ENCODE assay signal across 9 cellular contexts in the genomic region with DNA sequence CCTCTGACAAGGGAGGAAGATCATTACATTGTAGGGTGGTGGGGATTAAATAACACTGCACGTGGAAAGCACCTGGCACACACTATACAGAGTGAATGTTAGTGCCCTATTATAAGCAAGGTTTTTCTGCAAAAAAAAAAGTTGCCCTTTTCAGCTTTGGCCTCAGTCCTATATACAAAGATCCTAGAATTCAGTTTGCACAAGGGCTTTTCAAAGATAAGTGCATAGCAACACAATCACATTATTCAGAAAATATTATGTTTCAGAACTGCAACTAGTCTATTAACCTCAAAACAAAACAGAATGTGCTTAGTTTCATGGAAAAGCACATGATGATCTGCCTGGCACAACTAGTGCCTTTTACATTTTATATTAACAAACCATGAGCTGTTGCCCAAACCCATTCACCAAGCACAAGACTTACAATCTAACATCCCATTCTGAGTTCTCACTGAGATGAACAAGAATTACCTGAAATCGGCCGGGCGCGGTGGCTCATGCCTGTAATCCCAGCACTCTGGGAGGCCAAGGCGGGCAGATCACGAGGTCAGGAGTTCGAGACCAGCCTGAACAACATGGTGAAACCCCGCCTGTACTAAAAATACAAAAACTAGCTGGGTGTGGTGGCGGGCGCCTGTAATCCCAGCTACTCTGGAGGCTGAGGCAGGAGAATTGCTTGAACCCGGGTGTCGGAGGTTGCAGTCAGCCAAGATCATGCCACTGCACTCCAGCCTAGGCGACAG. TPM values are rescaled to one million over a fixed set of nuclear protein-coding genes. Genes with fewer than 3 reads are reported as not detected.
DNase-seq lines count a peak whose midpoint lies in the region; ATAC-seq and TF ChIP-seq lines count a peak whose summit lies in the region.
"Had no signal": no experiment of that assay in that cellular context is flagged by ENCODE, and none has a peak within 500 bp of the region (broad histone marks: within the 10 kb centered on the region; RNA-seq: fewer than 3 reads in every experiment).

No MANE protein-coding gene starts in this region.

- H3K79me1 ChIP-seq in mesenchymal stem cell (replicated peaks; ENCODE audit: low read length, poor library complexity, severe bottlenecking) = peaks cover 9% of the 10 kb centered on the region

- H3K9ac ChIP-seq in HUES6 (ENCODE audit: low read length) (no peak overlapping the region), mesenchymal stem cell (ENCODE audit: low read length) (peak overlapping the region; percentile 1)

- peak overlapping the region in 1 of 2 experiments; percentile 8 for H3K4ac ChIP-seq in mesenchymal stem cell (ENCODE audit: low read depth in 1 of 2, low read length in 2 of 2)

- peaks cover 38 to 59% (median 49%) of the 10 kb centered on the region in 4 donors for H3K4me1 Mint-ChIP-seq in CD4-positive, alpha-beta memory T cell
- peaks cover 50% of the 10 kb centered on the region for H3K4me1 Mint-ChIP-seq in activated naive CD8-positive, alpha-beta T cell treated with anti-CD3 and anti-CD28 coated beads, Interleukin-2, amount 10 ng/mL, durations not matched to agents 7 days and 5 days

- no peaks in the 10 kb centered on the region for H3K9me3 Mint-ChIP-seq in CD4-positive, alpha-beta memory T cell
- no peaks in the 10 kb centered on the region for H3K9me3 Mint-ChIP-seq in activated naive CD8-positive, alpha-beta T cell treated with anti-CD3 and anti-CD28 coated beads, Interleukin-2, amount 10 ng/mL, durations not matched to agents 7 days and 5 days

- DNase-seq in CD4-positive, alpha-beta memory T cell = no peak
- DNase-seq in activated naive CD8-positive, alpha-beta T cell treated with anti-CD3 and anti-CD28 coated beads, Interleukin-2, amount 10 ng/mL, durations not matched to agents 7 days and 5 days = no peak
- DNase-seq in mesenchymal stem cell (no peak), GM20000 (ENCODE audit: low spot score) (no peak), dermis blood vessel endothelial cell (no peak)
- no peak for DNase-seq in stimulated activated naive CD4-positive, alpha-beta T cell (lab: John Stamatoyannopoulos, UW)

- H3K27ac ChIP-seq in CD4-positive, alpha-beta memory T cell (ENCODE audit: low read depth, low read length) = no peak overlapping the region
- H3K27ac ChIP-seq in HUES6 (ENCODE audit: low read depth, low read length) = no peak overlapping the region
- H3K27ac ChIP-seq in mesenchymal stem cell (ENCODE audit: low read length, poor library complexity, severe bottlenecking) = no peak overlapping the region

- H3K4me2 ChIP-seq in mesenchymal stem cell (ENCODE audit: low read length, poor library complexity, severe bottlenecking) = no peak overlapping the region

- no peak overlapping the region for H2AK5ac ChIP-seq in mesenchymal stem cell (ENCODE audit: low read length, severe bottlenecking)

- H2BK15ac ChIP-seq in mesenchymal stem cell (ENCODE audit: low read depth, poor library complexity, severe bottlenecking) = no peak overlapping the region

- no peak overlapping the region for H3K23ac ChIP-seq in mesenchymal stem cell (ENCODE audit: low read length in 2 of 2)

- no peak overlapping the region for H2AFZ ChIP-seq in mesenchymal stem cell (ENCODE audit: low read depth, low read length)

- no peak overlapping the region for H2BK120ac ChIP-seq in mesenchymal stem cell (ENCODE audit: low read depth, low read length)

- no peak for ATAC-seq in activated naive CD8-positive, alpha-beta T cell treated with anti-CD3 and anti-CD28 coated beads, Interleukin-2, amount 10 ng/mL, durations not matched to agents 7 days and 5 days (ENCODE audit: low read depth)
- ATAC-seq in HG03108 (IDR thresholded peaks at IDR 0.05; ENCODE audit: unreplicated experiment) = no peak

- POLR2A ChIA-PET in CD4-positive, alpha-beta memory T cell (lab: Charles Lee; ENCODE audit: partially characterized antibody) = interaction anchor here (0.7 to 2.7 kb wide), 7 partner anchors 8 to 179 kb away, joined by 3 to 38 read pairs (median 4); a partner anchor contains a TSS
- POLR2A ChIA-PET in activated naive CD8-positive, alpha-beta T cell treated with anti-CD3 and anti-CD28 coated beads, Interleukin-2, amount 10 ng/mL, durations not matched to agents 7 days and 5 days (lab: Charles Lee) = interaction anchor here (0.9 kb wide), 1 partner anchor 180 kb away, joined by 6 read pairs; a partner anchor contains a TSS

- peak overlapping the region in 3 of 7 donors; percentile 17 to 93 (median 35) for H3K27ac Mint-ChIP-seq in CD4-positive, alpha-beta memory T cell
- peak overlapping the region; percentile 32 for H3K27ac Mint-ChIP-seq in activated naive CD8-positive, alpha-beta T cell treated with anti-CD3 and anti-CD28 coated beads, Interleukin-2, amount 10 ng/mL, durations not matched to agents 7 days and 5 days

- 96% methylated on average over 14 of the region's 14 CpGs for WGBS in mesenchymal stem cell

- H2BK5ac ChIP-seq in mesenchymal stem cell (ENCODE audit: low read depth, low read length, poor library complexity, severe bottlenecking) = no peak overlapping the region

- no peak overlapping the region for H3K4me3 ChIP-seq in CD4-positive, alpha-beta memory T cell (ENCODE audit: low read length in 2 of 2)
- H3K4me3 ChIP-seq in HUES6 (ENCODE audit: low read depth, low read length) (peak overlapping the region; percentile 97), mesenchymal stem cell (ENCODE audit: insufficient read depth in 1 of 2, low read depth in 1 of 2, low read length in 2 of 2) (no peak overlapping the region)

- intact Hi-C loops in CD4-positive, alpha-beta memory T cell (cut with micrococcal nuclease) = loop anchor here (5.0 kb wide), 1 partner anchor 40 kb away; no protein-coding TSS in a partner anchor

- TF ChIP-seq CTCF in GM20000 (IDR thresholded peaks at IDR 0.05; ENCODE audit: extremely low read depth, missing control alignments) = no peak

- H2BK12ac ChIP-seq in mesenchymal stem cell (ENCODE audit: low read length in 2 of 2) = peak overlapping the region in 1 of 2 experiments; percentile 10

- no peak overlapping the region for H4K8ac ChIP-seq in mesenchymal stem cell (ENCODE audit: low read length)

- no peak overlapping the region for H3K18ac ChIP-seq in mesenchymal stem cell (ENCODE audit: low read depth in 1 of 2, low read length in 2 of 2)

- CTCF ChIA-PET in CD4-positive, alpha-beta memory T cell (lab: Charles Lee; ENCODE audit: partially characterized antibody) = interaction anchor here (0.8 to 2.8 kb wide), 9 partner anchors 9 to 294 kb away, joined by 3 to 29 read pairs (median 4); a partner anchor contains a TSS

- peak overlapping the region; percentile 36 to 97 (median 54) for H3K4me3 Mint-ChIP-seq in CD4-positive, alpha-beta memory T cell
- H3K4me3 Mint-ChIP-seq in activated naive CD8-positive, alpha-beta T cell treated with anti-CD3 and anti-CD28 coated beads, Interleukin-2, amount 10 ng/mL, durations not matched to agents 7 days and 5 days = peak overlapping the region; percentile 95

- H3K27me3 Mint-ChIP-seq in CD4-positive, alpha-beta memory T cell = no peaks in the 10 kb centered on the region
- no peaks in the 10 kb centered on the region for H3K27me3 Mint-ChIP-seq in activated naive CD8-positive, alpha-beta T cell treated with anti-CD3 and anti-CD28 coated beads, Interleukin-2, amount 10 ng/mL, durations not matched to agents 7 days and 5 days

- H3K14ac ChIP-seq in mesenchymal stem cell (ENCODE audit: low read length in 2 of 2) = no peak overlapping the region

- no peak overlapping the region for H4K91ac ChIP-seq in mesenchymal stem cell (ENCODE audit: low read length)

- H3K36me3 ChIP-seq in CD4-positive, alpha-beta memory T cell (ENCODE audit: insufficient read depth, low read length) = no peaks in the 10 kb centered on the region
- H3K36me3 ChIP-seq in HUES6 (ENCODE audit: control insufficient read depth, insufficient read depth, low read length) (no peaks in the 10 kb centered on the region), mesenchymal stem cell (ENCODE audit: control insufficient read depth in 1 of 2, insufficient read depth in 2 of 2, low read depth in 1 of 2, low read length in 2 of 2) (no peaks in the 10 kb centered on the region)
- H3K36me3 ChIP-seq: neutrophil had no signal

- no peaks in the 10 kb centered on the region for H3K9me3 ChIP-seq in CD4-positive, alpha-beta memory T cell (ENCODE audit: control insufficient read depth in 1 of 2, low read length in 2 of 2)
- H3K9me3 ChIP-seq in HUES6 (ENCODE audit: control insufficient read depth, insufficient read depth, low read depth, low read length) (no peaks in the 10 kb centered on the region), mesenchymal stem cell (ENCODE audit: control insufficient read depth, low read length) (no peaks in the 10 kb centered on the region)
- H3K9me3 ChIP-seq: neutrophil had no signal

- H3K4me1 ChIP-seq in CD4-positive, alpha-beta memory T cell (ENCODE audit: insufficient read depth, low read length) = peaks cover 51% of the 10 kb centered on the region
- H3K4me1 ChIP-seq in HUES6 (ENCODE audit: control insufficient read depth, insufficient read depth, low read length) (peaks cover 28% of the 10 kb centered on the region), mesenchymal stem cell (ENCODE audit: control insufficient read depth, insufficient read depth, low read depth, low read length) (no peaks in the 10 kb centered on the region)

- peaks cover 4 to 7% of the 10 kb centered on the region in 2 donors for H3K36me3 Mint-ChIP-seq in CD4-positive, alpha-beta memory T cell
- peaks cover 17% of the 10 kb centered on the region for H3K36me3 Mint-ChIP-seq in activated naive CD8-positive, alpha-beta T cell treated with anti-CD3 and anti-CD28 coated beads, Interleukin-2, amount 10 ng/mL, durations not matched to agents 7 days and 5 days

- H3K27me3 ChIP-seq in CD4-positive, alpha-beta memory T cell (ENCODE audit: insufficient read depth, low read length) = no peaks in the 10 kb centered on the region
- H3K27me3 ChIP-seq in HUES6 (ENCODE audit: control insufficient read depth, insufficient read depth, low read length) (no peaks in the 10 kb centered on the region), mesenchymal stem cell (ENCODE audit: control insufficient read depth in 1 of 2, insufficient read depth in 1 of 2, low read length in 2 of 2) (no peaks in the 10 kb centered on the region)
- H3K27me3 ChIP-seq: neutrophil had no signal

RNA-seq across cellular contexts. Expression of a gene that starts 1.8 kb away (rescaled TPM):
- total RNA-seq in CD4-positive, alpha-beta memory T cell = 10 to 100 TPM; 27.7 to 29.2 TPM
- 10 to 100 TPM; 46.5 to 61.6 TPM for polyA plus RNA-seq in CD4-positive, alpha-beta memory T cell
- 10 to 100 TPM; 40.1 to 42.6 TPM for total RNA-seq in activated naive CD8-positive, alpha-beta T cell treated with anti-CD3 and anti-CD28 coated beads, Interleukin-2, amount 10 ng/mL, durations not matched to agents 7 days and 5 days
- 51.4 TPM for polyA plus RNA-seq in mesenchymal stem cell (2013, experiment 1 of 2)
- polyA plus RNA-seq in mesenchymal stem cell (2013, experiment 2 of 2) = 54.8 TPM
- total RNA-seq in dermis blood vessel endothelial cell = 80.0 and 109 TPM in 2 replicates

RNA-seq across cellular contexts. Expression of a gene that starts 9.9 kb away (rescaled TPM):
- 10 to 100 TPM; 65.3 to 68.3 TPM for total RNA-seq in CD4-positive, alpha-beta memory T cell
- polyA plus RNA-seq in CD4-positive, alpha-beta memory T cell = 10 to 100 TPM; 20.0 to 23.3 TPM
- total RNA-seq in activated naive CD8-positive, alpha-beta T cell treated with anti-CD3 and anti-CD28 coated beads, Interleukin-2, amount 10 ng/mL, durations not matched to agents 7 days and 5 days = 10 to 100 TPM; 45.3 to 52.1 TPM
- polyA plus RNA-seq in mesenchymal stem cell (2013, experiment 1 of 2) = 29.9 TPM
- 31.4 TPM for polyA plus RNA-seq in mesenchymal stem cell (2013, experiment 2 of 2)
- 53.1 and 57.6 TPM in 2 replicates for total RNA-seq in dermis blood vessel endothelial cell
